In genomic region chr13:67752741-67753140, GRCh38 we compare ENCODE assay signal across 27 cellular contexts.
DNase-seq lines count a peak whose midpoint lies in the region; ATAC-seq, FAIRE-seq and TF ChIP-seq lines count a peak whose summit lies in the region.
"Had no signal": no experiment of that assay in that cellular context is flagged by ENCODE, and none has a peak within 500 bp of the region (broad histone marks: within the 10 kb centered on the region; RNA-seq: fewer than 3 reads in every experiment).

No MANE protein-coding gene starts in this region.

- WGBS in right cardiac atrium, result 65% methylated on average over 1 of the region's 1 CpG
- WGBS in aorta, 2 donors, result 67 to 77% methylated on average over 1 of the region's 1 CpG

- H3K27ac ChIP-seq in right cardiac atrium (ENCODE audit: low read length) (no peak overlapping the region), right atrium auricular region (peak overlapping the region in 1 of 2 donors; percentile 18), aorta (ENCODE audit: low read depth in 1 of 2, low read length in 2 of 2) (no peak overlapping the region)
- H3K27ac ChIP-seq: BLaER1 had no signal

- H3K4me1 ChIP-seq in right cardiac atrium (ENCODE audit: control insufficient read depth, insufficient read depth, low read length), result no peaks in the 10 kb centered on the region
- no peaks in the 10 kb centered on the region for H3K4me1 ChIP-seq in right atrium auricular region
- no peaks in the 10 kb centered on the region for H3K4me1 ChIP-seq in mucosa of descending colon (ENCODE audit: low read depth)
- H3K4me1 ChIP-seq in aorta (ENCODE audit: control insufficient read depth in 1 of 2, insufficient read depth in 2 of 2, low read length in 2 of 2), result no peaks in the 10 kb centered on the region
- H3K4me1 ChIP-seq: BE2C, BLaER1 had no signal

- H3K9me3 ChIP-seq in right cardiac atrium (ENCODE audit: control insufficient read depth, low read length) (no peaks in the 10 kb centered on the region), right atrium auricular region (no peaks in the 10 kb centered on the region), mucosa of descending colon (no peaks in the 10 kb centered on the region), aorta (ENCODE audit: control insufficient read depth, low read length) (no peaks in the 10 kb centered on the region)
- H3K9me3 ChIP-seq: BE2C had no signal

- intact Hi-C loops in right cardiac atrium (cut with DNase I), result no loop called here
- intact Hi-C loops in mucosa of descending colon (cut with DNase I, micrococcal nuclease), result no loop called here
- intact Hi-C loops in aorta (cut with DNase I), result no loop called here

- DNase-seq in right cardiac atrium, result no peak
- DNase-seq in right atrium auricular region (ENCODE audit: low spot score), result no peak
- peak; percentile 67 for DNase-seq in epithelial cell of esophagus (ENCODE audit: low read depth)
- DNase-seq in mucosa of descending colon, result no peak
- DNase-seq in UCSD-AML1 (lab: John Stamatoyannopoulos, UW; ENCODE audit: unreplicated experiment), result no peak
- DNase-seq in aorta, result no peak
- DNase-seq in GM19239 (ENCODE audit: insufficient read length, low spot score), result no peak
- DNase-seq: 8988T; ACHN; BE2C; C1 segment of cervical spinal cord; CD4-positive, alpha-beta memory T cell; CD4-positive, CD25-positive, alpha-beta regulatory T cell; CD8-positive, alpha-beta memory T cell; COR-L47; DMS 273 treated with DMSO at 0.1 percent for 48 hours; DMS153; DMS53; DMS79; DND-41; EL; GDM1 had no signal

- H3K4me3 ChIP-seq in right cardiac atrium (ENCODE audit: low read length) (no peak overlapping the region), right atrium auricular region (no peak overlapping the region), epithelial cell of esophagus (ENCODE audit: low read length) (no peak overlapping the region), mucosa of descending colon (no peak overlapping the region), aorta (ENCODE audit: low read length in 2 of 2) (no peak overlapping the region)
- H3K4me3 ChIP-seq: BLaER1, GM12878 had no signal

- no peak for FAIRE-seq in GM19239 (lab: Jason Lieb, UNC)
- FAIRE-seq: A204.1, GM12878, GM12892, GM18507 had no signal

- ATAC-seq in right cardiac atrium, result peak; percentile 50
- ATAC-seq in mucosa of descending colon, result peak; percentile 71
- ATAC-seq in aorta (ENCODE audit: low FRiP score), result no peak
- ATAC-seq: GM12878 had no signal

- H3K36me3 ChIP-seq in right atrium auricular region (no peaks in the 10 kb centered on the region), mucosa of descending colon (ENCODE audit: low read depth) (no peaks in the 10 kb centered on the region), aorta (ENCODE audit: control insufficient read depth in 1 of 2, insufficient read depth in 2 of 2, low read length in 1 of 2) (no peaks in the 10 kb centered on the region)
- H3K36me3 ChIP-seq: BE2C, BLaER1 had no signal

- TF ChIP-seq CTCF in right atrium auricular region (IDR thresholded peaks at IDR 0.05) (no peak), epithelial cell of esophagus (IDR thresholded peaks at IDR 0.05; ENCODE audit: insufficient read depth, low read depth, low read length, missing control alignments) (no peak), mucosa of descending colon (IDR thresholded peaks at IDR 0.05) (no peak)

- H3K27me3 ChIP-seq in right cardiac atrium (ENCODE audit: control insufficient read depth, insufficient read depth) (no peaks in the 10 kb centered on the region), right atrium auricular region (no peaks in the 10 kb centered on the region), aorta (ENCODE audit: control insufficient read depth in 1 of 2, insufficient read depth in 2 of 2, low read length in 1 of 2) (no peaks in the 10 kb centered on the region)
- H3K27me3 ChIP-seq: BE2C, BLaER1 had no signal
